In the genomic region with DNA sequence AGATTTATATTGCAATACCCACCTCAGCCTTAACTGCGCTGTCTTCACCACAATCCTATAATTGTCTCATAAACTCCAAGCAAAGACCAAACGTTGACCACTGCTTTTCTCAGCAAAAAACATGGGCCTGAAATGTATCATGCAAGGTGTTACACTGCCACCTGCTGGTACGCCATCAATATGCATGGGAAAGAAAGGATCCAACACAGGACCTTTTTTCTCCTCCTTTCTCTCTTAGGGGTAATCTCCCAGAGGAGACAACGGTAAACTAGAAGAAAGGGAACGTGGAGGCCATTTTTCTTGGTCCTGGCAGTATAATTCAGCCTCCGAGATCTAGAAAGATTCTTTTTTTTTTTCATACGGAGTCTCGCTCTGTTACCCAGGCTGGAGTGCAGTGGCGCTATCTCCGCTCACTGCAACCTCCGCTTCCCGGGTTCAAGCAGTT, we compare ENCODE assay signal across 8 cellular contexts.
A peak's percentile ranks its signal among the peaks of the same experiment; 100 is the strongest.
DNase-seq lines count a peak whose midpoint lies in the region; ATAC-seq and TF ChIP-seq lines count a peak whose summit lies in the region.

No MANE protein-coding gene starts in this region.

- H3K4me3 ChIP-seq in ascending aorta (peak overlapping the region in 1 of 2 donors; percentile 35), skeletal muscle cell (ENCODE audit: low read depth, low read length) (no peak overlapping the region)

- peaks cover 0 to 2% of the 10 kb centered on the region in 2 donors for H3K4me1 ChIP-seq in ascending aorta

- DNase-seq in NCI-H187 (lab: John Stamatoyannopoulos, UW) (peak; percentile 17 to 37), T-helper 22 cell (ENCODE audit: low read depth) (peak; percentile 58), ascending aorta (ENCODE audit: low spot score in 2 of 2) (peak; percentile 22 to 95), hepatic stellate cell (ENCODE audit: low spot score) (peak; percentile 51), skeletal muscle cell (ENCODE audit: low read depth) (peak; percentile 67)

- peak; percentile 80 for ATAC-seq in HG02798 (IDR thresholded peaks at IDR 0.05; ENCODE audit: poor library complexity, unreplicated experiment)
- no peak for ATAC-seq in GM18909 (IDR thresholded peaks at IDR 0.05; ENCODE audit: poor library complexity, unreplicated experiment)

- H3K36me3 ChIP-seq in ascending aorta, result no peaks in the 10 kb centered on the region

- no peaks in the 10 kb centered on the region for H3K9me3 ChIP-seq in ascending aorta

- no peaks in the 10 kb centered on the region for H3K27me3 ChIP-seq in ascending aorta

- no peak overlapping the region for H3K27ac ChIP-seq in ascending aorta

- TF ChIP-seq CTCF in GM12873 (IDR thresholded peaks at IDR 0.05; ENCODE audit: insufficient read depth, low read depth, low read length, missing control alignments) (peak; percentile 89), ascending aorta (IDR thresholded peaks at IDR 0.05) (peak; percentile 93 to 98 (median 93))

- intact Hi-C loops in ascending aorta (cut with DNase I), result loop anchor here (1.0 to 10.0 kb wide), 5 partner anchors 80 to 640 kb away; no protein-coding TSS in a partner anchor
